Comparison of ENCODE assay signal across 13 cellular contexts in genomic region chrY:7729318-7730011, GRCh38.
DNase-seq lines count a peak whose midpoint lies in the region; ATAC-seq and TF ChIP-seq lines count a peak whose summit lies in the region.
"Had no signal": no experiment of that assay in that cellular context is flagged by ENCODE, and none has a peak within 500 bp of the region (broad histone marks: within the 10 kb centered on the region; RNA-seq: fewer than 3 reads in every experiment).

No MANE protein-coding gene starts in this region.

- peak; percentile 82 to 86 for ATAC-seq in activated naive CD4-positive, alpha-beta T cell treated with anti-CD3 and anti-CD28 coated beads, Interleukin-2, amount 50 U/mL, for 72 hours
- ATAC-seq: PC-3 had no signal

- DNase-seq in activated naive CD4-positive, alpha-beta T cell treated with anti-CD3 and anti-CD28 coated beads, Interleukin-2, amount 50 U/mL, for 72 hours (ENCODE audit: low spot score in 2 of 2), result peak in 1 of 2 donors; percentile 2
- no peak for DNase-seq in activated naive CD4-positive, alpha-beta T cell (lab: John Stamatoyannopoulos, UW)
- DNase-seq in NCI-H2171 (lab: John Stamatoyannopoulos, UW) (peak; percentile 79), endothelial cell (ENCODE audit: low spot score) (no peak), superior temporal gyrus (ENCODE audit: extremely low spot score) (peak; percentile 12), mucosa of gallbladder (ENCODE audit: low spot score) (no peak), right atrium auricular region (ENCODE audit: low spot score) (no peak), NCI-H1048 (lab: John Stamatoyannopoulos, UW) (no peak)
- DNase-seq: esophagus squamous epithelium, PC-3 had no signal

- no peaks in the 10 kb centered on the region for H3K36me3 Mint-ChIP-seq in activated naive CD4-positive, alpha-beta T cell treated with anti-CD3 and anti-CD28 coated beads, Interleukin-2, amount 50 U/mL, for 72 hours
- no peaks in the 10 kb centered on the region for H3K36me3 Mint-ChIP-seq in endothelial cell (ENCODE audit: low read depth, unreplicated experiment)

- no peaks in the 10 kb centered on the region for H3K4me1 ChIP-seq in right atrium auricular region
- H3K4me1 ChIP-seq: vagina had no signal

- H3K4me3 Mint-ChIP-seq in endothelial cell (ENCODE audit: unreplicated experiment), result no peak overlapping the region
- H3K4me3 Mint-ChIP-seq: central memory CD8-positive, alpha-beta T cell; T-helper 1 cell treated with Interleukin-12 subunit alpha and Interleukin-12 subunit beta and Interleukin-4 antibody, amounts not matched to agents 30 μg/mL and 1 μg/mL, for 36 hours had no signal

- TF ChIP-seq CTCF in endothelial cell (IDR thresholded peaks at IDR 0.05; ENCODE audit: unreplicated experiment) (no peak), right atrium auricular region (IDR thresholded peaks at IDR 0.05) (no peak)

- no peaks in the 10 kb centered on the region for H3K27me3 ChIP-seq in right atrium auricular region
- H3K27me3 ChIP-seq: esophagus squamous epithelium, vagina had no signal

- no peaks in the 10 kb centered on the region for H3K9me3 Mint-ChIP-seq in activated naive CD4-positive, alpha-beta T cell treated with anti-CD3 and anti-CD28 coated beads, Interleukin-2, amount 50 U/mL, for 72 hours
- H3K9me3 Mint-ChIP-seq in endothelial cell (ENCODE audit: unreplicated experiment), result no peaks in the 10 kb centered on the region
- H3K9me3 Mint-ChIP-seq: central memory CD8-positive, alpha-beta T cell; T-helper 1 cell treated with Interleukin-12 subunit alpha and Interleukin-12 subunit beta and Interleukin-4 antibody, amounts not matched to agents 30 μg/mL and 1 μg/mL, for 36 hours had no signal

- peaks cover 28% of the 10 kb centered on the region for H3K4me1 Mint-ChIP-seq in endothelial cell (ENCODE audit: unreplicated experiment)
- H3K4me1 Mint-ChIP-seq: central memory CD8-positive, alpha-beta T cell had no signal

- H3K27ac Mint-ChIP-seq in activated naive CD4-positive, alpha-beta T cell treated with anti-CD3 and anti-CD28 coated beads, Interleukin-2, amount 50 U/mL, for 72 hours, result peak overlapping the region in 1 of 2 donors; percentile 22
- peak overlapping the region; percentile 78 for H3K27ac Mint-ChIP-seq in endothelial cell (ENCODE audit: unreplicated experiment)
- H3K27ac Mint-ChIP-seq: T-helper 1 cell treated with Interleukin-12 subunit alpha and Interleukin-12 subunit beta and Interleukin-4 antibody, amounts not matched to agents 30 μg/mL and 1 μg/mL, for 36 hours had no signal

- H3K27ac ChIP-seq in right atrium auricular region, result no peak overlapping the region
- H3K27ac ChIP-seq: vagina had no signal

- H3K9me3 ChIP-seq in right atrium auricular region, result no peaks in the 10 kb centered on the region
- H3K9me3 ChIP-seq: esophagus squamous epithelium, vagina had no signal

- H3K27me3 Mint-ChIP-seq in endothelial cell (ENCODE audit: unreplicated experiment), result peaks cover 3% of the 10 kb centered on the region
- H3K27me3 Mint-ChIP-seq: central memory CD8-positive, alpha-beta T cell had no signal

- no peaks in the 10 kb centered on the region for H3K36me3 ChIP-seq in right atrium auricular region
- H3K36me3 ChIP-seq: esophagus squamous epithelium, vagina had no signal

- no peak overlapping the region for H3K4me3 ChIP-seq in right atrium auricular region
- H3K4me3 ChIP-seq: esophagus squamous epithelium, vagina had no signal

Comparison
In these comparisons a context has a peak if more than half of its experiments do, and no peak if none do; other contexts are left out.
1. DNase-seq: peak in NCI-H2171 (single experiment) and superior temporal gyrus (single experiment); none in activated naive CD4-positive, alpha-beta T cell (0 of 4), endothelial cell (single experiment), mucosa of gallbladder (single experiment), right atrium auricular region (single experiment) and NCI-H1048 (single experiment).